In genomic region chr15:69843927-69844326, GRCh38 we compare ENCODE assay signal across 26 cellular contexts.
"Had no signal": no experiment of that assay in that cellular context is flagged by ENCODE, and none has a peak within 500 bp of the region (broad histone marks: within the 10 kb centered on the region; RNA-seq: fewer than 3 reads in every experiment).

No MANE protein-coding gene starts in this region.

- FAIRE-seq: frontal cortex, TTC549 had no signal

- H3K4me3 Mint-ChIP-seq: activated naive CD8-positive, alpha-beta T cell; natural killer cell treated with Interleukin-12 subunit alpha and Interleukin-12 subunit beta and Interleukin-15 and Interleukin-18, amount 100 ng/mL, for 72 hours had no signal

- H3K9me3 Mint-ChIP-seq: natural killer cell treated with Interleukin-12 subunit alpha and Interleukin-12 subunit beta and Interleukin-15 and Interleukin-18, amount 100 ng/mL, for 72 hours had no signal

- H3K36me3 Mint-ChIP-seq: activated naive CD8-positive, alpha-beta T cell; natural killer cell treated with Interleukin-12 subunit alpha and Interleukin-12 subunit beta and Interleukin-15 and Interleukin-18, amount 100 ng/mL, for 72 hours had no signal

- H3K4me3 ChIP-seq: body of pancreas, colonic mucosa, lung, mucosa of descending colon, ovary, prostate gland, testis, transverse colon had no signal

- DNase-seq: activated CD4-positive, alpha-beta T cell treated with anti-CD3 and anti-CD28 coated beads for 4 hours; activated CD4-positive, alpha-beta T cell treated with anti-CD3 and anti-CD28 coated beads, Interleukin-2, amount 50 U/mL, for 48 hours; activated CD8-positive, alpha-beta memory T cell treated with anti-CD3 and anti-CD28 coated beads for 24 hours; activated effector memory CD4-positive, alpha-beta T cell treated with Interleukin-2 at 50 U/mL for 16 hours; activated naive CD4-positive, alpha-beta T cell treated with Interleukin-2 at 50 U/mL for 16 hours; anterior cingulate cortex; body of pancreas; cerebellar nuclear complex; colonic mucosa; effector memory CD4-positive, alpha-beta T cell; mesendoderm; mucosa of descending colon; ovary; stimulated activated CD4-positive, alpha-beta T cell treated with anti-CD3 and anti-CD28 coated beads, Interleukin-2, amount 100 ng/mL, for 48 hours; stimulated activated naive CD8-positive, alpha-beta T cell treated with anti-CD3 and anti-CD28 coated beads, Interleukin-15, Interleukin-2, amounts not matched to agents 100 U/mL and 50 U/mL, for 24 hours; T-helper 9 cell; testis; transverse colon had no signal

- H3K27ac Mint-ChIP-seq: activated naive CD8-positive, alpha-beta T cell; natural killer cell treated with Interleukin-12 subunit alpha and Interleukin-12 subunit beta and Interleukin-15 and Interleukin-18, amount 100 ng/mL, for 72 hours had no signal

- H3K27ac ChIP-seq: body of pancreas, colonic mucosa, ovary, prostate gland, testis, transverse colon, VCaP had no signal

- H3K36me3 ChIP-seq: colonic mucosa, ovary, prostate gland, transverse colon had no signal

- H3K4me1 ChIP-seq: colonic mucosa, prostate gland, testis, transverse colon had no signal

- H3K27me3 ChIP-seq: body of pancreas, colonic mucosa, ovary, testis, transverse colon had no signal

- ATAC-seq: body of pancreas; left lobe of liver; mucosa of descending colon; natural killer cell treated with Interleukin-12 subunit alpha and Interleukin-12 subunit beta and Interleukin-15 and Interleukin-18, amount 100 ng/mL, for 72 hours; stimulated activated naive CD8-positive, alpha-beta T cell treated with anti-CD3 and anti-CD28 coated beads, Interleukin-15, Interleukin-2, amounts not matched to agents 100 U/mL and 50 U/mL, for 24 hours had no signal

- H3K27me3 Mint-ChIP-seq: activated naive CD8-positive, alpha-beta T cell had no signal

- H3K9me3 ChIP-seq: body of pancreas, colonic mucosa, mucosa of descending colon, ovary, prostate gland, testis, transverse colon had no signal
